ENCODE assay signal across 21 cellular contexts in genomic region chr20:5785146-5785545, GRCh38. TPM values are rescaled to one million over a fixed set of nuclear protein-coding genes. Genes with fewer than 3 reads are reported as not detected.
DNase-seq lines count a peak whose midpoint lies in the region; ATAC-seq and TF ChIP-seq lines count a peak whose summit lies in the region.
"Had no signal": no experiment of that assay in that cellular context is flagged by ENCODE, and none has a peak within 500 bp of the region (broad histone marks: within the 10 kb centered on the region; RNA-seq: fewer than 3 reads in every experiment).

No MANE protein-coding gene starts in this region.

- ATAC-seq in foreskin keratinocyte (peak; percentile 56), GM19023 (IDR thresholded peaks at IDR 0.05; ENCODE audit: unreplicated experiment) (no peak)

- H3K4me3 Mint-ChIP-seq in CD8-positive, alpha-beta memory T cell = no peak overlapping the region
- H3K4me3 Mint-ChIP-seq: CD14-positive monocyte had no signal

- H3K27me3 Mint-ChIP-seq in CD8-positive, alpha-beta memory T cell = no peaks in the 10 kb centered on the region

- H3K27me3 ChIP-seq in CD8-positive, alpha-beta memory T cell (ENCODE audit: insufficient read depth, low read length, poor library complexity, severe bottlenecking) = no peaks in the 10 kb centered on the region
- no peaks in the 10 kb centered on the region for H3K27me3 ChIP-seq in foreskin keratinocyte
- H3K27me3 ChIP-seq: adrenal gland, breast epithelium had no signal

- no peaks in the 10 kb centered on the region for H3K4me1 ChIP-seq in CD8-positive, alpha-beta memory T cell (ENCODE audit: insufficient read depth, low read length)
- H3K4me1 ChIP-seq in foreskin keratinocyte = no peaks in the 10 kb centered on the region

- CTCF ChIA-PET in CD8-positive, alpha-beta memory T cell (lab: Charles Lee) = interaction anchor here (1.2 to 2.3 kb wide), 3 partner anchors 28 to 256 kb away, joined by 3 to 10 read pairs (median 4); no protein-coding TSS in a partner anchor
- CTCF ChIA-PET in RWPE1 (lab: Yijun Ruan, JAX) = interaction anchor here (0.6 to 1.3 kb wide), 3 partner anchors 8 to 228 kb away, joined by 3 to 6 read pairs (median 3); no protein-coding TSS in a partner anchor

- POLR2A ChIA-PET in CD8-positive, alpha-beta memory T cell (lab: Charles Lee) = interaction anchor here (0.7 kb wide), 1 partner anchor 123 kb away, joined by 7 read pairs; no protein-coding TSS in a partner anchor
- POLR2A ChIA-PET in RWPE1 (lab: Yijun Ruan, JAX; ENCODE audit: low non-redundant PET) = no interaction called here

- H3K27ac Mint-ChIP-seq in CD8-positive, alpha-beta memory T cell = peak overlapping the region in 4 of 8 donors; percentile 36 to 76 (median 63)

- no peak for DNase-seq in CD8-positive, alpha-beta memory T cell
- peak; percentile 49 for DNase-seq in RWPE1 (ENCODE audit: low spot score)
- DNase-seq in foreskin keratinocyte = peak; percentile 30 to 66
- peak; percentile 51 for DNase-seq in retinal pigment epithelial cell (ENCODE audit: low read depth)
- no peak for DNase-seq in CD1c-positive myeloid dendritic cell (ENCODE audit: extremely low spot score)
- no peak for DNase-seq in inferior parietal cortex (ENCODE audit: extremely low spot score)
- DNase-seq: activated gamma-delta T cell; DMS153; H7; hippocampal formation; NCI-H1436 treated with DMSO at 0.1 percent for 48 hours; NCI-H524 treated with DMSO at 0.1 percent for 48 hours; nucleus accumbens; retina; stimulated activated CD4-positive, alpha-beta T cell treated with anti-CD3 and anti-CD28 coated beads, Interleukin-12 subunit alpha, Interleukin-12 subunit beta, amount 100 ng/mL, for 4 hours had no signal

- peaks cover 2 to 27% (median 11%) of the 10 kb centered on the region in 3 donors for H3K4me1 Mint-ChIP-seq in CD8-positive, alpha-beta memory T cell
- H3K4me1 Mint-ChIP-seq: CD14-positive monocyte had no signal

- H3K9me3 Mint-ChIP-seq in CD8-positive, alpha-beta memory T cell = no peaks in the 10 kb centered on the region
- H3K9me3 Mint-ChIP-seq: CD14-positive monocyte had no signal

- no peaks in the 10 kb centered on the region for H3K9me3 ChIP-seq in CD8-positive, alpha-beta memory T cell (ENCODE audit: low read length)
- H3K9me3 ChIP-seq: adrenal gland, breast epithelium had no signal

- H3K36me3 ChIP-seq in CD8-positive, alpha-beta memory T cell (ENCODE audit: insufficient read depth, low read length) = no peaks in the 10 kb centered on the region
- H3K36me3 ChIP-seq: adrenal gland, breast epithelium had no signal

- TF ChIP-seq CTCF in RWPE1 (conservative IDR thresholded peaks at IDR 0.05; ENCODE audit: low read depth) (no peak), foreskin keratinocyte (conservative IDR thresholded peaks at IDR 0.05) (no peak), retinal pigment epithelial cell (conservative IDR thresholded peaks at IDR 0.05; ENCODE audit: low read depth, low read length) (no peak)

- no peak overlapping the region for H3K4me3 ChIP-seq in CD8-positive, alpha-beta memory T cell (ENCODE audit: low read length)
- H3K4me3 ChIP-seq in retinal pigment epithelial cell (ENCODE audit: low read length) = no peak overlapping the region
- H3K4me3 ChIP-seq: adrenal gland, breast epithelium, coronary artery, SK-N-MC had no signal

- H3K36me3 Mint-ChIP-seq in CD8-positive, alpha-beta memory T cell = peaks cover 7 to 50% (median 14%) of the 10 kb centered on the region in 3 donors

- peak overlapping the region; percentile 40 for H3K27ac ChIP-seq in CD8-positive, alpha-beta memory T cell (ENCODE audit: low read depth, low read length)
- H3K27ac ChIP-seq in RWPE1 (peak overlapping the region; percentile 20; the same call in 1 of the 2 replicates), foreskin keratinocyte (peak overlapping the region; percentile 29)
- H3K27ac ChIP-seq: adrenal gland, breast epithelium, coronary artery, SK-N-MC had no signal

RNA-seq across cellular contexts. Expression of gene SHLD1, which starts 34.9 kb away (rescaled TPM):
- 1 to 10 TPM; 7.7 to 9.1 TPM for total RNA-seq in CD8-positive, alpha-beta memory T cell
- 18.8 TPM for polyA plus RNA-seq in CD8-positive, alpha-beta memory T cell
- total RNA-seq in foreskin keratinocyte = 1.8 and 2.0 TPM in 2 replicates
- 2.5 and 2.6 TPM in 2 replicates for polyA plus RNA-seq in foreskin keratinocyte

Comparison
In these comparisons a context has a peak if more than half of its experiments do, and no peak if none do; other contexts are left out.
1. DNase-seq: peak in RWPE1 (single experiment), foreskin keratinocyte (2 of 2) and retinal pigment epithelial cell (single experiment); none in CD8-positive, alpha-beta memory T cell (0 of 5), CD1c-positive myeloid dendritic cell (single experiment) and inferior parietal cortex (single experiment).
2. Peak in every context shown above with its lines, with median percentiles within 50 percentile points of each other: H3K27ac ChIP-seq.